Comparison of ENCODE assay signal across 17 cellular contexts in genomic region chr12:103093499-103094106, GRCh38.
"Had no signal": no experiment of that assay in that cellular context is flagged by ENCODE, and none has a peak within 500 bp of the region (broad histone marks: within the 10 kb centered on the region; RNA-seq: fewer than 3 reads in every experiment).

No MANE protein-coding gene starts in this region.

- H3K4me3 ChIP-seq: cardiac muscle cell, dorsolateral prefrontal cortex, gastroesophageal sphincter, skin epidermis, upper lobe of right lung had no signal

- H3K27ac ChIP-seq: cardiac muscle cell, dorsolateral prefrontal cortex, gastroesophageal sphincter, neutrophil, parathyroid adenoma, skin epidermis, upper lobe of right lung had no signal

- H3K9me3 ChIP-seq: gastroesophageal sphincter, neutrophil, upper lobe of right lung had no signal

- DNase-seq: activated CD4-positive, alpha-beta memory T cell treated with anti-CD3 and anti-CD28 coated beads, Interleukin-2, amount 10 ng/mL, durations not matched to agents 7 days and 5 days; activated CD4-positive, alpha-beta T cell treated with anti-CD3 and anti-CD28 coated beads for 4 hours; activated naive CD4-positive, alpha-beta T cell treated with anti-CD3 and anti-CD28 coated beads, Interleukin-2, amount 10 ng/mL, durations not matched to agents 7 days and 5 days; activated T-cell treated with anti-CD3 and anti-CD28 coated beads, Interleukin-2, amount 50 U/mL, for 24 hours; dorsolateral prefrontal cortex; endodermal cell; erythroblast; left cardiac atrium; natural killer cell; retina; T-helper 2 cell; upper lobe of right lung had no signal

- H3K36me3 ChIP-seq: cardiac muscle cell, gastroesophageal sphincter, neutrophil, upper lobe of right lung had no signal

- H3K27me3 ChIP-seq: cardiac muscle cell, neutrophil, upper lobe of right lung had no signal

- H3K4me1 ChIP-seq: gastroesophageal sphincter, parathyroid adenoma, upper lobe of right lung had no signal
